13 cellular contexts compared by ENCODE assay signal in genomic region chr1:246602194-246602593, GRCh38. TPM values are rescaled to one million over a fixed set of nuclear protein-coding genes. Genes with fewer than 3 reads are reported as not detected.
DNase-seq lines count a peak whose midpoint lies in the region; ATAC-seq and TF ChIP-seq lines count a peak whose summit lies in the region.
"Had no signal": no experiment of that assay in that cellular context is flagged by ENCODE, and none has a peak within 500 bp of the region (broad histone marks: within the 10 kb centered on the region; RNA-seq: fewer than 3 reads in every experiment).

No MANE protein-coding gene starts in this region.

- peaks cover 36 to 77% (median 55%) of the 10 kb centered on the region in 4 donors for H3K4me1 Mint-ChIP-seq in CD4-positive, CD25-positive, alpha-beta regulatory T cell
- H3K4me1 Mint-ChIP-seq in T-cell: peaks cover 74 to 76% (median 75%) of the 10 kb centered on the region in 3 donors

- H3K27me3 ChIP-seq in CD4-positive, CD25-positive, alpha-beta regulatory T cell (ENCODE audit: control insufficient read depth, insufficient read depth, low read length): no peaks in the 10 kb centered on the region

- no peak overlapping the region for H3K27ac ChIP-seq in CD4-positive, CD25-positive, alpha-beta regulatory T cell (ENCODE audit: insufficient read depth, low read length, poor library complexity, severe bottlenecking)
- H3K27ac ChIP-seq: C4-2B had no signal

- no peak for TF ChIP-seq CTCF in fibroblast of the aortic adventitia (IDR thresholded peaks at IDR 0.05; ENCODE audit: insufficient read depth, low read length)

- H3K27ac Mint-ChIP-seq in CD4-positive, CD25-positive, alpha-beta regulatory T cell: peak overlapping the region in 2 of 3 donors; percentile 32 to 64
- peak overlapping the region; percentile 39 to 41 for H3K27ac Mint-ChIP-seq in T-cell
- H3K27ac Mint-ChIP-seq: activated B cell treated with CpG ODN at 0.5 μM for 24 hours had no signal

- no peaks in the 10 kb centered on the region for H3K9me3 ChIP-seq in CD4-positive, CD25-positive, alpha-beta regulatory T cell (ENCODE audit: control insufficient read depth in 2 of 2, low read length in 2 of 2)

- peaks cover 36% of the 10 kb centered on the region for H3K4me1 ChIP-seq in CD4-positive, CD25-positive, alpha-beta regulatory T cell (ENCODE audit: control insufficient read depth, insufficient read depth, low read length, poor library complexity, severe bottlenecking)

- peak in 1 of 3 donors; percentile 38 for DNase-seq in CD4-positive, CD25-positive, alpha-beta regulatory T cell
- DNase-seq in T-cell (no peak), fibroblast of the aortic adventitia (ENCODE audit: low read depth) (peak; percentile 30), inferior parietal cortex (ENCODE audit: extremely low spot score) (no peak), NCI-H526 (lab: John Stamatoyannopoulos, UW) (no peak), LoVo (ENCODE audit: low spot score) (no peak)
- DNase-seq: activated B cell treated with CpG ODN at 0.5 μM for 24 hours, SIG-M5 had no signal

- CTCF ChIA-PET in T-cell (lab: Charles Lee): interaction anchor here in 1 of 2 donors (0.6 kb wide), 1 partner anchor 620 kb away, joined by 3 read pairs; no protein-coding TSS in a partner anchor

- H3K36me3 Mint-ChIP-seq in CD4-positive, CD25-positive, alpha-beta regulatory T cell: peaks cover 25% of the 10 kb centered on the region
- H3K36me3 Mint-ChIP-seq in T-cell: peaks cover 27% of the 10 kb centered on the region

- peak; percentile 48 to 57 for ATAC-seq in CD4-positive, CD25-positive, alpha-beta regulatory T cell (ENCODE audit: low read depth in 2 of 2)
- peak; percentile 79 for ATAC-seq in GM18511 (IDR thresholded peaks at IDR 0.05; ENCODE audit: unreplicated experiment)
- peak in 3 of 4 experiments; percentile 40 to 59 (median 45) for ATAC-seq in T-cell (replicated peaks in 1 of 4)
- no peak for ATAC-seq in GM18909 (IDR thresholded peaks at IDR 0.05; ENCODE audit: poor library complexity, unreplicated experiment)
- ATAC-seq: HCT116, K562 had no signal

- peak overlapping the region; percentile 19 to 83 (median 30) for H3K4me3 Mint-ChIP-seq in CD4-positive, CD25-positive, alpha-beta regulatory T cell
- H3K4me3 Mint-ChIP-seq in T-cell: peak overlapping the region in 1 of 3 donors; percentile 23
- H3K4me3 Mint-ChIP-seq: activated B cell treated with CpG ODN at 0.5 μM for 24 hours had no signal

- H3K36me3 ChIP-seq in CD4-positive, CD25-positive, alpha-beta regulatory T cell (ENCODE audit: control insufficient read depth, insufficient read depth, low read length): peaks cover 21% of the 10 kb centered on the region

- POLR2A ChIA-PET in T-cell (lab: Charles Lee): no interaction called here

- H3K4me3 ChIP-seq in CD4-positive, CD25-positive, alpha-beta regulatory T cell (ENCODE audit: low read depth, low read length): peak overlapping the region; percentile 29
- no peak overlapping the region for H3K4me3 ChIP-seq in fibroblast of the aortic adventitia (ENCODE audit: low read depth, low read length)
- H3K4me3 ChIP-seq: K562 had no signal

- H3K27me3 Mint-ChIP-seq in CD4-positive, CD25-positive, alpha-beta regulatory T cell: no peaks in the 10 kb centered on the region
- H3K27me3 Mint-ChIP-seq in T-cell: no peaks in the 10 kb centered on the region
- H3K27me3 Mint-ChIP-seq: activated B cell treated with CpG ODN at 0.5 μM for 24 hours had no signal

- peaks cover 0 to 2% (median 0%) of the 10 kb centered on the region in 7 donors for H3K9me3 Mint-ChIP-seq in CD4-positive, CD25-positive, alpha-beta regulatory T cell
- no peaks in the 10 kb centered on the region for H3K9me3 Mint-ChIP-seq in T-cell
- H3K9me3 Mint-ChIP-seq: activated B cell treated with CpG ODN at 0.5 μM for 24 hours had no signal

RNA-seq across cellular contexts. Expression of gene CNST, which starts 35.9 kb away (rescaled TPM):
- total RNA-seq in CD4-positive, CD25-positive, alpha-beta regulatory T cell: 115 TPM
- polyA plus RNA-seq in CD4-positive, CD25-positive, alpha-beta regulatory T cell: 10 to 100 TPM; 54.4 to 78.4 (median 62.6) TPM
- total RNA-seq in T-cell: 10 to 100 TPM; 69.0 to 87.3 (median 74.4) TPM
- total RNA-seq in fibroblast of the aortic adventitia (ENCODE audit: low replicate concordance): 13.1 and 25.2 TPM in 2 replicates

RNA-seq across cellular contexts. Expression of gene TFB2M, which starts 36.1 kb away (rescaled TPM):
- total RNA-seq in CD4-positive, CD25-positive, alpha-beta regulatory T cell: 15.2 TPM
- polyA plus RNA-seq in CD4-positive, CD25-positive, alpha-beta regulatory T cell: 10 to 100 TPM; 15.4 to 21.8 (median 20.6) TPM
- total RNA-seq in T-cell (10 to 100 TPM in 3 of 5 donors, 1 to 10 TPM in 2; 8.5 to 11.8 (median 10.1) TPM), fibroblast of the aortic adventitia (ENCODE audit: low replicate concordance) (22.2 and 23.8 TPM in 2 replicates)
